In genomic region chr9:125843646-125844045, GRCh38 we compare ENCODE assay signal across 14 cellular contexts.
DNase-seq lines count a peak whose midpoint lies in the region; ATAC-seq and TF ChIP-seq lines count a peak whose summit lies in the region.
"Had no signal": no experiment of that assay in that cellular context is flagged by ENCODE, and none has a peak within 500 bp of the region (broad histone marks: within the 10 kb centered on the region; RNA-seq: fewer than 3 reads in every experiment).

No MANE protein-coding gene starts in this region.

- peaks cover 24 to 48% of the 10 kb centered on the region in 2 donors for H3K4me1 Mint-ChIP-seq in stimulated activated naive B cell treated with anti-CD40 and anti-IgM and Interleukin-4, amounts not matched to agents 10 μg/mL and 1 μg/mL and 100 μg/mL, for 72 hours
- peaks cover 0 to 3% of the 10 kb centered on the region in 2 donors for H3K4me1 Mint-ChIP-seq in natural killer cell treated with Interleukin-12 subunit alpha and Interleukin-12 subunit beta and Interleukin-15 and Interleukin-18, amount 100 ng/mL, for 72 hours (ENCODE audit: low read depth in 2 of 2)
- H3K4me1 Mint-ChIP-seq: activated CD4-positive, alpha-beta T cell treated with anti-CD3 and anti-CD28 coated beads, Interleukin-2, amount 10 ng/mL, durations not matched to agents 7 days and 5 days had no signal

- no peak overlapping the region for H3K4me3 ChIP-seq in fibroblast of villous mesenchyme (ENCODE audit: low read depth, low read length)
- H3K4me3 ChIP-seq: SK-N-MC had no signal

- peak; percentile 39 for DNase-seq in NCI-H1105 treated with DMSO at 0.1 percent for 48 hours (lab: John Stamatoyannopoulos, UW)
- no peak for DNase-seq in NCI-H1105 (lab: John Stamatoyannopoulos, UW)
- DNase-seq in NCI-H82 treated with DMSO at 0.1 percent for 48 hours (lab: John Stamatoyannopoulos, UW; ENCODE audit: unreplicated experiment), result peak; percentile 90
- peak; percentile 45 for DNase-seq in fibroblast of villous mesenchyme (ENCODE audit: low read depth)
- no peak for DNase-seq in stimulated activated naive B cell treated with anti-CD40 and anti-IgM and Interleukin-4, amounts not matched to agents 10 μg/mL and 1 μg/mL and 100 μg/mL, for 72 hours
- no peak for DNase-seq in natural killer cell treated with Interleukin-12 subunit alpha and Interleukin-12 subunit beta and Interleukin-15 and Interleukin-18, amount 100 ng/mL, for 72 hours (ENCODE audit: low spot score)
- DNase-seq: activated CD4-positive, alpha-beta T cell treated with anti-CD3 and anti-CD28 coated beads, Interleukin-2, amount 10 ng/mL, durations not matched to agents 7 days and 5 days; activated naive CD4-positive, alpha-beta T cell treated with anti-CD3 and anti-CD28 coated beads for 36 hours; DND-41; NCI-H510A treated with DMSO at 0.1 percent for 48 hours had no signal

- no peak for ATAC-seq in stimulated activated naive B cell treated with anti-CD40 and anti-IgM and Interleukin-4, amounts not matched to agents 10 μg/mL and 1 μg/mL and 100 μg/mL, for 72 hours (replicated peaks)
- ATAC-seq in GM18873 (IDR thresholded peaks at IDR 0.05; ENCODE audit: low FRiP score, unreplicated experiment) (no peak), GM19463 (IDR thresholded peaks at IDR 0.05; ENCODE audit: unreplicated experiment) (no peak)
- ATAC-seq in natural killer cell treated with Interleukin-12 subunit alpha and Interleukin-12 subunit beta and Interleukin-15 and Interleukin-18, amount 100 ng/mL, for 72 hours, result no peak

- peaks cover 4 to 10% of the 10 kb centered on the region in 2 donors for H3K36me3 Mint-ChIP-seq in stimulated activated naive B cell treated with anti-CD40 and anti-IgM and Interleukin-4, amounts not matched to agents 10 μg/mL and 1 μg/mL and 100 μg/mL, for 72 hours
- no peaks in the 10 kb centered on the region for H3K36me3 Mint-ChIP-seq in natural killer cell treated with Interleukin-12 subunit alpha and Interleukin-12 subunit beta and Interleukin-15 and Interleukin-18, amount 100 ng/mL, for 72 hours

- no peaks in the 10 kb centered on the region for H3K9me3 Mint-ChIP-seq in stimulated activated naive B cell treated with anti-CD40 and anti-IgM and Interleukin-4, amounts not matched to agents 10 μg/mL and 1 μg/mL and 100 μg/mL, for 72 hours
- H3K9me3 Mint-ChIP-seq in natural killer cell treated with Interleukin-12 subunit alpha and Interleukin-12 subunit beta and Interleukin-15 and Interleukin-18, amount 100 ng/mL, for 72 hours, result no peaks in the 10 kb centered on the region
- H3K9me3 Mint-ChIP-seq: activated CD4-positive, alpha-beta T cell treated with anti-CD3 and anti-CD28 coated beads, Interleukin-2, amount 10 ng/mL, durations not matched to agents 7 days and 5 days; activated naive CD4-positive, alpha-beta T cell treated with anti-CD3 and anti-CD28 coated beads for 36 hours; dendritic cell treated with granulocyte-macrophage colony-stimulating factor and Interleukin-4, amounts not matched to agents 40 ng/mL and 50 ng/mL, for 4 days had no signal

- H3K27me3 Mint-ChIP-seq in stimulated activated naive B cell treated with anti-CD40 and anti-IgM and Interleukin-4, amounts not matched to agents 10 μg/mL and 1 μg/mL and 100 μg/mL, for 72 hours, result no peaks in the 10 kb centered on the region
- no peaks in the 10 kb centered on the region for H3K27me3 Mint-ChIP-seq in natural killer cell treated with Interleukin-12 subunit alpha and Interleukin-12 subunit beta and Interleukin-15 and Interleukin-18, amount 100 ng/mL, for 72 hours
- H3K27me3 Mint-ChIP-seq: activated CD4-positive, alpha-beta T cell treated with anti-CD3 and anti-CD28 coated beads, Interleukin-2, amount 10 ng/mL, durations not matched to agents 7 days and 5 days; dendritic cell treated with granulocyte-macrophage colony-stimulating factor and Interleukin-4, amounts not matched to agents 40 ng/mL and 50 ng/mL, for 4 days had no signal

- H3K4me3 Mint-ChIP-seq in stimulated activated naive B cell treated with anti-CD40 and anti-IgM and Interleukin-4, amounts not matched to agents 10 μg/mL and 1 μg/mL and 100 μg/mL, for 72 hours, result no peak overlapping the region
- H3K4me3 Mint-ChIP-seq in natural killer cell treated with Interleukin-12 subunit alpha and Interleukin-12 subunit beta and Interleukin-15 and Interleukin-18, amount 100 ng/mL, for 72 hours, result no peak overlapping the region
- H3K4me3 Mint-ChIP-seq: activated CD4-positive, alpha-beta T cell treated with anti-CD3 and anti-CD28 coated beads, Interleukin-2, amount 10 ng/mL, durations not matched to agents 7 days and 5 days; activated naive CD4-positive, alpha-beta T cell treated with anti-CD3 and anti-CD28 coated beads for 36 hours; dendritic cell treated with granulocyte-macrophage colony-stimulating factor and Interleukin-4, amounts not matched to agents 40 ng/mL and 50 ng/mL, for 4 days had no signal

- peak overlapping the region; percentile 11 for H3K27ac Mint-ChIP-seq in stimulated activated naive B cell treated with anti-CD40 and anti-IgM and Interleukin-4, amounts not matched to agents 10 μg/mL and 1 μg/mL and 100 μg/mL, for 72 hours
- H3K27ac Mint-ChIP-seq in natural killer cell treated with Interleukin-12 subunit alpha and Interleukin-12 subunit beta and Interleukin-15 and Interleukin-18, amount 100 ng/mL, for 72 hours, result no peak overlapping the region
- H3K27ac Mint-ChIP-seq: activated CD4-positive, alpha-beta T cell treated with anti-CD3 and anti-CD28 coated beads, Interleukin-2, amount 10 ng/mL, durations not matched to agents 7 days and 5 days; activated naive CD4-positive, alpha-beta T cell treated with anti-CD3 and anti-CD28 coated beads for 36 hours; dendritic cell treated with granulocyte-macrophage colony-stimulating factor and Interleukin-4, amounts not matched to agents 40 ng/mL and 50 ng/mL, for 4 days had no signal

- TF ChIP-seq CTCF in fibroblast of villous mesenchyme (IDR thresholded peaks at IDR 0.05; ENCODE audit: insufficient read depth, low read depth, low read length), result no peak

Comparison
In these comparisons a context has a peak if more than half of its experiments do, and no peak if none do; other contexts are left out.
1. DNase-seq: peak in NCI-H1105 treated with DMSO at 0.1 percent for 48 hours (single experiment), NCI-H82 treated with DMSO at 0.1 percent for 48 hours (single experiment) and fibroblast of villous mesenchyme (single experiment); none in NCI-H1105 (single experiment), stimulated activated naive B cell treated with anti-CD40 and anti-IgM and Interleukin-4, amounts not matched to agents 10 μg/mL and 1 μg/mL and 100 μg/mL, for 72 hours (single experiment) and natural killer cell treated with Interleukin-12 subunit alpha and Interleukin-12 subunit beta and Interleukin-15 and Interleukin-18, amount 100 ng/mL, for 72 hours (single experiment).